8 cellular contexts compared by ENCODE assay signal in genomic region chr21:36385909-36386642, GRCh38. TPM values are rescaled to one million over a fixed set of nuclear protein-coding genes. Genes with fewer than 3 reads are reported as not detected.
DNase-seq lines count a peak whose midpoint lies in the region; ATAC-seq and TF ChIP-seq lines count a peak whose summit lies in the region.

No MANE protein-coding gene starts in this region.

- H3K27me3 ChIP-seq in iPS-20b (ENCODE audit: insufficient read depth, low read length), result no peaks in the 10 kb centered on the region
- H3K27me3 ChIP-seq in testis, result no peaks in the 10 kb centered on the region

- H3K4me1 ChIP-seq in iPS-20b (ENCODE audit: insufficient read depth, low read length) (0 out of 2 replicates have a peak, but pooled peaks cover 3% of the 10 kb centered on the region), testis (no peaks in the 10 kb centered on the region)

- peak overlapping the region; percentile 79 for H3K4me3 ChIP-seq in iPS-20b (ENCODE audit: low read length)
- peak overlapping the region; percentile 73 to 75 for H3K4me3 ChIP-seq in testis

- no peak for TF ChIP-seq POLR2A in testis (IDR thresholded peaks at IDR 0.05)

- ATAC-seq in stimulated activated naive CD8-positive, alpha-beta T cell treated with anti-CD3 and anti-CD28 coated beads, Interleukin-15, Interleukin-2, amounts not matched to agents 100 U/mL and 50 U/mL, for 24 hours, result no peak
- ATAC-seq in activated T-cell treated with anti-CD3 and anti-CD28 coated beads, Interleukin-2, amount 50 U/mL, for 72 hours (replicated peaks in 1 of 2), result no peak
- no peak for ATAC-seq in HG02885 (IDR thresholded peaks at IDR 0.05; ENCODE audit: poor library complexity, unreplicated experiment)
- ATAC-seq in HG02870 (IDR thresholded peaks at IDR 0.05; ENCODE audit: unreplicated experiment), result no peak

- H3K9me3 ChIP-seq in iPS-20b (ENCODE audit: insufficient read depth, low read depth, low read length), result no peaks in the 10 kb centered on the region
- no peaks in the 10 kb centered on the region for H3K9me3 ChIP-seq in testis

- intact Hi-C loops in testis (cut with DNase I; ENCODE audit: low total_unique reads), result no loop called here
- intact Hi-C loops in head of caudate nucleus (cut with DNase I), result no loop called here

- peaks cover 12% of the 10 kb centered on the region for H3K4me1 Mint-ChIP-seq in stimulated activated naive CD8-positive, alpha-beta T cell treated with anti-CD3 and anti-CD28 coated beads, Interleukin-15, Interleukin-2, amounts not matched to agents 100 ng/mL and 50 ng/mL, for 24 hours (ENCODE audit: low read depth)
- peaks cover 31% of the 10 kb centered on the region for H3K4me1 Mint-ChIP-seq in activated T-cell treated with anti-CD3 and anti-CD28 coated beads, Interleukin-2, amount 50 U/mL, for 72 hours (ENCODE audit: low read depth)

- H3K27me3 Mint-ChIP-seq in stimulated activated naive CD8-positive, alpha-beta T cell treated with anti-CD3 and anti-CD28 coated beads, Interleukin-15, Interleukin-2, amounts not matched to agents 100 ng/mL and 50 ng/mL, for 24 hours, result no peaks in the 10 kb centered on the region
- no peaks in the 10 kb centered on the region for H3K27me3 Mint-ChIP-seq in activated T-cell treated with anti-CD3 and anti-CD28 coated beads, Interleukin-2, amount 50 U/mL, for 72 hours (ENCODE audit: low read depth)

- no peak for TF ChIP-seq CTCF in testis (IDR thresholded peaks at IDR 0.05)

- 51 to 66% methylated on average over 22 to 23 of the region's 23 CpGs for WGBS in testis, 2 donors

- H3K27ac ChIP-seq in iPS-20b (ENCODE audit: low read length), result no peak overlapping the region
- H3K27ac ChIP-seq in testis, result peak overlapping the region; percentile 31 to 48

- DNase-seq in stimulated activated naive CD8-positive, alpha-beta T cell treated with anti-CD3 and anti-CD28 coated beads, Interleukin-15, Interleukin-2, amounts not matched to agents 100 U/mL and 50 U/mL, for 24 hours, result no peak
- no peak for DNase-seq in activated T-cell treated with anti-CD3 and anti-CD28 coated beads, Interleukin-2, amount 50 U/mL, for 72 hours
- DNase-seq in testis, result no peak
- no peak for DNase-seq in head of caudate nucleus

- peak overlapping the region; percentile 56 for H3K27ac Mint-ChIP-seq in stimulated activated naive CD8-positive, alpha-beta T cell treated with anti-CD3 and anti-CD28 coated beads, Interleukin-15, Interleukin-2, amounts not matched to agents 100 ng/mL and 50 ng/mL, for 24 hours
- peak overlapping the region; percentile 77 for H3K27ac Mint-ChIP-seq in activated T-cell treated with anti-CD3 and anti-CD28 coated beads, Interleukin-2, amount 50 U/mL, for 72 hours

- peaks cover 11% of the 10 kb centered on the region; the same call in 1 of the 2 replicates for H3K36me3 ChIP-seq in iPS-20b (ENCODE audit: insufficient read depth, low read depth, low read length)
- H3K36me3 ChIP-seq in testis (ENCODE audit: low read depth, missing control alignments), result no peaks in the 10 kb centered on the region

- no peaks in the 10 kb centered on the region for H3K9me3 Mint-ChIP-seq in stimulated activated naive CD8-positive, alpha-beta T cell treated with anti-CD3 and anti-CD28 coated beads, Interleukin-15, Interleukin-2, amounts not matched to agents 100 ng/mL and 50 ng/mL, for 24 hours
- H3K9me3 Mint-ChIP-seq in activated T-cell treated with anti-CD3 and anti-CD28 coated beads, Interleukin-2, amount 50 U/mL, for 72 hours, result no peaks in the 10 kb centered on the region

- peak overlapping the region; percentile 85 for H3K4me3 Mint-ChIP-seq in stimulated activated naive CD8-positive, alpha-beta T cell treated with anti-CD3 and anti-CD28 coated beads, Interleukin-15, Interleukin-2, amounts not matched to agents 100 ng/mL and 50 ng/mL, for 24 hours
- H3K4me3 Mint-ChIP-seq in activated T-cell treated with anti-CD3 and anti-CD28 coated beads, Interleukin-2, amount 50 U/mL, for 72 hours, result peak overlapping the region; percentile 77 to 94

- peak overlapping the region; percentile 77; the same call in 1 of the 2 replicates for H3K9ac ChIP-seq in iPS-20b (ENCODE audit: low read depth, low read length)

- H3K36me3 Mint-ChIP-seq in stimulated activated naive CD8-positive, alpha-beta T cell treated with anti-CD3 and anti-CD28 coated beads, Interleukin-15, Interleukin-2, amounts not matched to agents 100 ng/mL and 50 ng/mL, for 24 hours (ENCODE audit: low read depth), result peaks cover 30% of the 10 kb centered on the region
- peaks cover 7 to 14% of the 10 kb centered on the region in 2 donors for H3K36me3 Mint-ChIP-seq in activated T-cell treated with anti-CD3 and anti-CD28 coated beads, Interleukin-2, amount 50 U/mL, for 72 hours (ENCODE audit: insufficient read depth in 2 of 2)

RNA-seq across cellular contexts. Expression of gene CHAF1B, which starts 0.9 kb away (rescaled TPM):
- total RNA-seq in activated T-cell treated with anti-CD3 and anti-CD28 coated beads, Interleukin-2, amount 50 U/mL, for 72 hours, result 10 to 100 TPM; 26.0 to 35.1 TPM
- 1 to 10 TPM; 5.2 to 6.2 TPM for total RNA-seq in testis
- 6.5 TPM for polyA plus RNA-seq in testis (ENCODE audit: insufficient read depth, low read depth, low replicate concordance)
